2 cellular contexts compared by ENCODE assay signal in genomic region chr16:689175-689897, GRCh38.
TF ChIP-seq lines count a peak whose summit lies in the region.

No MANE protein-coding gene starts in this region.

TF ChIP-seq in A549, 52 proteins besides CTCF, POLR2A, EP300 and RAD21:
- TF ChIP-seq FOXS1 (CRISPR knock-in tag; IDR thresholded peaks at IDR 0.05): no peak
- no peak for TF ChIP-seq MAFK (IDR thresholded peaks at IDR 0.05; ENCODE audit: partially characterized antibody)
- no peak for TF ChIP-seq HDAC2 (IDR thresholded peaks at IDR 0.05)
- no peak for TF ChIP-seq HES2 (IDR thresholded peaks at IDR 0.05)
- TF ChIP-seq PBX3 (IDR thresholded peaks at IDR 0.05): no peak
- TF ChIP-seq FOSL2 (IDR thresholded peaks at IDR 0.05): no peak
- no peak for TF ChIP-seq FOSL2 (CRISPR knock-in tag; IDR thresholded peaks at IDR 0.05)
- no peak for TF ChIP-seq TFCP2L1 (CRISPR knock-in tag; IDR thresholded peaks at IDR 0.05)

TF ChIP-seq in IMR-90, 13 proteins besides CTCF, POLR2A, EP300 and RAD21:
- TF ChIP-seq BHLHE40 (IDR thresholded peaks at IDR 0.05; ENCODE audit: low read depth, low read length) (no peak), FOS (IDR thresholded peaks at IDR 0.05; ENCODE audit: low read depth, low read length) (no peak), USF2 (IDR thresholded peaks at IDR 0.05; ENCODE audit: low read depth, low read length) (no peak), MAZ (IDR thresholded peaks at IDR 0.05; ENCODE audit: borderline replicate concordance, low read depth, low read length) (no peak)
